In the genomic region with DNA sequence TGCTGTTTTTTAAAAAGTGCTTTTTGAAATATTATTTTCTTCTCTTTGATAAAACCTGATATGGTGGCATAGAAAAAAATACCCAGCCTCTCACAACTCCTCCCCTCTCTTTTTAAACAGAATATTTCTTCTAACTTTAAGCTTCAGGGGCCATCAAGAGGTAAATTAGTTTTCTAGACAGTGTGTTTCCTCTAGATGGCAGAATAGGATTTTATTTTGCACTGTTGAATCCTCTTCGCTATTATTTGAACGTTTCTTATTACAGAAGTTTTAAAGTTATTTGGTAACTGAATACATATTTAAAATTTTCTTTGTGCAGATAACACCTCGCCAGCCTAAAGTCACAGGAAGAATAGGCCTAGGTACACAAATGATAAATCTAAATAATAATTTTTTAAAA, we compare ENCODE assay signal across 8 cellular contexts. TPM values are rescaled to one million over a fixed set of nuclear protein-coding genes. Genes with fewer than 3 reads are reported as not detected.
DNase-seq lines count a peak whose midpoint lies in the region; ATAC-seq, FAIRE-seq and TF ChIP-seq lines count a peak whose summit lies in the region.

No MANE protein-coding gene starts in this region.

- intact Hi-C loops in Caco-2 (cut with micrococcal nuclease; ENCODE audit: unreplicated experiment): loop anchor here (1.0 to 10.0 kb wide), 7 partner anchors 103 to 1125 kb away; a partner anchor contains a TSS

- peaks cover 7% of the 10 kb centered on the region for H3K4me1 Mint-ChIP-seq in Caco-2 (ENCODE audit: low read depth, unreplicated experiment)

- H3K4me3 ChIP-seq in Caco-2 (ENCODE audit: low read depth, low read length) (no peak overlapping the region), KMS-11 (IDR thresholded peaks at IDR 0.05; ENCODE audit: insufficient read depth, low read depth, low read length) (no peak overlapping the region), coronary artery (no peak overlapping the region)

- no peaks in the 10 kb centered on the region for H3K27me3 Mint-ChIP-seq in Caco-2 (ENCODE audit: insufficient read depth, unreplicated experiment)

- ATAC-seq in GM18907 (IDR thresholded peaks at IDR 0.05; ENCODE audit: unreplicated experiment) (no peak), HG02938 (IDR thresholded peaks at IDR 0.05; ENCODE audit: unreplicated experiment) (no peak)

- no peaks in the 10 kb centered on the region for H3K79me2 ChIP-seq in KMS-11 (ENCODE audit: insufficient read depth, low read depth)

- H3K36me3 ChIP-seq in Caco-2 (ENCODE audit: control insufficient read depth, insufficient read depth, low read length) (no peaks in the 10 kb centered on the region), KMS-11 (ENCODE audit: insufficient read depth) (no peaks in the 10 kb centered on the region)

- H3K27me3 ChIP-seq in Caco-2 (replicated peaks; ENCODE audit: control insufficient read depth, insufficient read depth, low read length): no peaks in the 10 kb centered on the region
- H3K27me3 ChIP-seq in KMS-11 (ENCODE audit: insufficient read depth, low read depth): no peaks in the 10 kb centered on the region

- CTCF ChIA-PET in Caco-2 (lab: Charles Lee): interaction anchor here (0.6 to 1.3 kb wide), 2 partner anchors 10 to 275 kb away, joined by 4 to 6 read pairs; no protein-coding TSS in a partner anchor

- no peak overlapping the region for H3K9ac ChIP-seq in KMS-11

- no peak overlapping the region for H3K4me3 Mint-ChIP-seq in Caco-2 (ENCODE audit: unreplicated experiment)

- H3K36me3 Mint-ChIP-seq in Caco-2 (ENCODE audit: insufficient read depth, unreplicated experiment): peaks cover 16% of the 10 kb centered on the region

- H3K27ac ChIP-seq in KMS-11: no peak overlapping the region
- no peak overlapping the region for H3K27ac ChIP-seq in coronary artery

- H3K4me1 ChIP-seq in Caco-2 (no peaks in the 10 kb centered on the region), KMS-11 (ENCODE audit: low read depth, poor library complexity, severe bottlenecking) (no peaks in the 10 kb centered on the region)

- TF ChIP-seq CTCF in Caco-2 (IDR thresholded peaks at IDR 0.05; ENCODE audit: insufficient read depth in 1 of 2, low read depth in 1 of 2, low read length in 1 of 2, severe bottlenecking in 1 of 2, unreplicated experiment in 1 of 2): peak; percentile 59 to 64
- TF ChIP-seq CTCF in KMS-11 (conservative IDR thresholded peaks at IDR 0.05; ENCODE audit: low read depth, low read length): peak; percentile 55; the same call in 1 of the 2 replicates
- TF ChIP-seq CTCF in coronary artery (IDR thresholded peaks at IDR 0.05): no peak

- no peak overlapping the region for H3K4me2 ChIP-seq in KMS-11

- DNase-seq in Caco-2 (no peak), coronary artery (ENCODE audit: low spot score) (no peak), NCI-H2029 (lab: John Stamatoyannopoulos, UW) (no peak)

- no peak overlapping the region for H2AFZ ChIP-seq in KMS-11 (ENCODE audit: low read depth)

- FAIRE-seq in TTC549 (lab: Jason Lieb, UNC) (peak; percentile 86), islet of Langerhans (lab: Jason Lieb, UNC) (peak; percentile 89)

- no peaks in the 10 kb centered on the region for H3K9me3 Mint-ChIP-seq in Caco-2 (ENCODE audit: unreplicated experiment)

- H3K9me3 ChIP-seq in Caco-2: no peaks in the 10 kb centered on the region

- no peak overlapping the region for H3K27ac Mint-ChIP-seq in Caco-2 (ENCODE audit: unreplicated experiment)

- no TSS peak for BruUV-seq in Caco-2 (replicated peaks; lab: Mats Ljungman, UMichigan)

- H4K20me1 ChIP-seq in KMS-11 (ENCODE audit: insufficient read depth): no peaks in the 10 kb centered on the region

- POLR2A ChIA-PET in Caco-2 (lab: Charles Lee): no interaction called here

RNA-seq across cellular contexts. Expression of a gene that starts 30.3 kb away (rescaled TPM):
- 61.7 and 65.0 TPM in 2 replicates for total RNA-seq in Caco-2 (2022)

RNA-seq across cellular contexts. Expression of a gene that starts 38.1 kb away (rescaled TPM):
- 17.3 and 17.7 TPM in 2 replicates for total RNA-seq in Caco-2 (2022)
